In genomic region chr20:7152071-7152470, GRCh38 we compare ENCODE assay signal across 15 cellular contexts.
"Had no signal": no experiment of that assay in that cellular context is flagged by ENCODE, and none has a peak within 500 bp of the region (broad histone marks: within the 10 kb centered on the region; RNA-seq: fewer than 3 reads in every experiment).

No MANE protein-coding gene starts in this region.

- H3K9me3 Mint-ChIP-seq: activated B cell treated with CpG ODN at 0.5 μM for 24 hours; stimulated activated naive CD8-positive, alpha-beta T cell treated with anti-CD3 and anti-CD28 coated beads, Interleukin-15, Interleukin-2, amounts not matched to agents 100 ng/mL and 50 ng/mL, for 24 hours had no signal

- H3K27me3 Mint-ChIP-seq: activated B cell treated with CpG ODN at 0.5 μM for 24 hours; activated CD4-positive, alpha-beta T cell treated with anti-CD3 and anti-CD28 coated beads, Interleukin-2, amount 10 ng/mL, durations not matched to agents 7 days and 5 days; activated naive CD4-positive, alpha-beta T cell treated with anti-CD3 and anti-CD28 coated beads, Interleukin-2, amount 10 ng/mL, durations not matched to agents 7 days and 5 days; stimulated activated naive CD8-positive, alpha-beta T cell treated with anti-CD3 and anti-CD28 coated beads, Interleukin-15, Interleukin-2, amounts not matched to agents 100 ng/mL and 50 ng/mL, for 24 hours had no signal

- H3K9me3 ChIP-seq: body of pancreas, gastrocnemius medialis, heart right ventricle, ovary, upper lobe of right lung had no signal

- H3K4me3 ChIP-seq: body of pancreas, gastrocnemius medialis, heart right ventricle, ovary, upper lobe of right lung had no signal

- H3K36me3 ChIP-seq: gastrocnemius medialis, heart right ventricle, ovary, upper lobe of right lung had no signal

- H3K4me1 Mint-ChIP-seq: activated B cell treated with CpG ODN at 0.5 μM for 24 hours; activated CD4-positive, alpha-beta T cell treated with anti-CD3 and anti-CD28 coated beads, Interleukin-2, amount 10 ng/mL, durations not matched to agents 7 days and 5 days; activated naive CD4-positive, alpha-beta T cell treated with anti-CD3 and anti-CD28 coated beads, Interleukin-2, amount 10 ng/mL, durations not matched to agents 7 days and 5 days had no signal

- H3K36me3 Mint-ChIP-seq: activated naive CD4-positive, alpha-beta T cell treated with anti-CD3 and anti-CD28 coated beads, Interleukin-2, amount 10 ng/mL, durations not matched to agents 7 days and 5 days had no signal

- H3K27ac ChIP-seq: body of pancreas, gastrocnemius medialis, heart right ventricle, ovary, upper lobe of right lung had no signal

- H3K4me1 ChIP-seq: body of pancreas, gastrocnemius medialis, heart right ventricle had no signal

- H3K27me3 ChIP-seq: body of pancreas, gastrocnemius medialis, heart right ventricle, ovary, upper lobe of right lung had no signal

- H3K4me3 Mint-ChIP-seq: activated B cell treated with CpG ODN at 0.5 μM for 24 hours; activated CD4-positive, alpha-beta T cell treated with anti-CD3 and anti-CD28 coated beads, Interleukin-2, amount 10 ng/mL, durations not matched to agents 7 days and 5 days; activated naive CD4-positive, alpha-beta T cell treated with anti-CD3 and anti-CD28 coated beads, Interleukin-2, amount 10 ng/mL, durations not matched to agents 7 days and 5 days; stimulated activated naive CD8-positive, alpha-beta T cell treated with anti-CD3 and anti-CD28 coated beads, Interleukin-15, Interleukin-2, amounts not matched to agents 100 ng/mL and 50 ng/mL, for 24 hours had no signal

- H3K27ac Mint-ChIP-seq: activated B cell treated with CpG ODN at 0.5 μM for 24 hours; activated CD4-positive, alpha-beta T cell treated with anti-CD3 and anti-CD28 coated beads, Interleukin-2, amount 10 ng/mL, durations not matched to agents 7 days and 5 days; activated naive CD4-positive, alpha-beta T cell treated with anti-CD3 and anti-CD28 coated beads, Interleukin-2, amount 10 ng/mL, durations not matched to agents 7 days and 5 days; activated T-helper 2 cell treated with anti-CD3 and anti-CD28 coated beads, Interferon-gamma antibody, Interleukin-2, Interleukin-4, amounts not matched to agents 10 μg/mL and 5 μg/mL and 100 μg/mL, durations not matched to agents 14 hours and 24 hours and 36 hours; stimulated activated naive CD8-positive, alpha-beta T cell treated with anti-CD3 and anti-CD28 coated beads, Interleukin-15, Interleukin-2, amounts not matched to agents 100 ng/mL and 50 ng/mL, for 24 hours had no signal

- DNase-seq: activated B cell treated with CpG ODN at 0.5 μM for 24 hours; activated CD4-positive, alpha-beta T cell treated with anti-CD3 and anti-CD28 coated beads, Interleukin-2, amount 10 ng/mL, durations not matched to agents 7 days and 5 days; activated CD8-positive, alpha-beta memory T cell treated with anti-CD3 and anti-CD28 coated beads for 24 hours; activated naive CD4-positive, alpha-beta T cell treated with anti-CD3 and anti-CD28 coated beads, Interleukin-2, amount 10 ng/mL, durations not matched to agents 7 days and 5 days; body of pancreas; cerebellar nuclear complex; gastrocnemius medialis; heart right ventricle; islet precursor cell; ovary; stimulated activated CD4-positive, alpha-beta T cell treated with anti-CD3 and anti-CD28 coated beads, Interleukin-15, amount 100 ng/mL, for 24 hours; stimulated activated CD4-positive, alpha-beta T cell treated with anti-CD3 and anti-CD28 coated beads, Interleukin-4, amount 100 ng/mL, for 24 hours; upper lobe of right lung had no signal
